2 cellular contexts compared by ENCODE assay signal in the genomic region with DNA sequence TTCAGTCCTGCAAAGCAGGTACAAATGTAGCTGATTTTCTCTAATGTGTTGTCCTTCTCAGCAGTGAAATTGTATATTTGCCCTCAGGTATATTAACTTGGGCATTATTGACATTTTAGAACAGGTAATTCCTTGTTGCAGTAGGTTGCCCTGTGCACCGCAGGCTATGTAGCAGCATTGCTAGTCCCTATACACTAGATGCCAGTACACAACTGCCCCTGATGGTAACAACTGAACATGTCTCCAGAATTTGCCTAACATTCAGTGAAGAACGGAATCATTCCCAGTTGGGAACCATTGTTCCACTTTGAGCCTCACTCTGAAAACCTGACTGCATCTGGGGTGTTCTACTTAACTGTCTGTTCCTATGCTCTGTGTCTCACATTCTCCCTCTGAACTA.
TF ChIP-seq lines count a peak whose summit lies in the region.

No MANE protein-coding gene starts in this region.

TF ChIP-seq in SK-N-SH treated with all-trans-retinoic acid at 6 μM for 48 hours, 23 proteins besides CTCF, POLR2A, EP300 and RAD21 (continued from another document):
- no peak for TF ChIP-seq RARB (CRISPR knock-in tag; IDR thresholded peaks at IDR 0.05)
- TF ChIP-seq, protein P1, sequence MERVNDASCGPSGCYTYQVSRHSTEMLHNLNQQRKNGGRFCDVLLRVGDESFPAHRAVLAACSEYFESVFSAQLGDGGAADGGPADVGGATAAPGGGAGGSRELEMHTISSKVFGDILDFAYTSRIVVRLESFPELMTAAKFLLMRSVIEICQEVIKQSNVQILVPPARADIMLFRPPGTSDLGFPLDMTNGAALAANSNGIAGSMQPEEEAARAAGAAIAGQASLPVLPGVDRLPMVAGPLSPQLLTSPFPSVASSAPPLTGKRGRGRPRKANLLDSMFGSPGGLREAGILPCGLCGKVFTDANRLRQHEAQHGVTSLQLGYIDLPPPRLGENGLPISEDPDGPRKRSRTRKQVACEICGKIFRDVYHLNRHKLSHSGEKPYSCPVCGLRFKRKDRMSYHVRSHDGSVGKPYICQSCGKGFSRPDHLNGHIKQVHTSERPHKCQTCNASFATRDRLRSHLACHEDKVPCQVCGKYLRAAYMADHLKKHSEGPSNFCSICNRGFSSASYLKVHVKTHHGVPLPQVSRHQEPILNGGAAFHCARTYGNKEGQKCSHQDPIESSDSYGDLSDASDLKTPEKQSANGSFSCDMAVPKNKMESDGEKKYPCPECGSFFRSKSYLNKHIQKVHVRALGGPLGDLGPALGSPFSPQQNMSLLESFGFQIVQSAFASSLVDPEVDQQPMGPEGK (CRISPR knock-in tag; IDR thresholded peaks at IDR 0.05; ENCODE audit: borderline replicate concordance) = no peak
- TF ChIP-seq, protein P2, sequence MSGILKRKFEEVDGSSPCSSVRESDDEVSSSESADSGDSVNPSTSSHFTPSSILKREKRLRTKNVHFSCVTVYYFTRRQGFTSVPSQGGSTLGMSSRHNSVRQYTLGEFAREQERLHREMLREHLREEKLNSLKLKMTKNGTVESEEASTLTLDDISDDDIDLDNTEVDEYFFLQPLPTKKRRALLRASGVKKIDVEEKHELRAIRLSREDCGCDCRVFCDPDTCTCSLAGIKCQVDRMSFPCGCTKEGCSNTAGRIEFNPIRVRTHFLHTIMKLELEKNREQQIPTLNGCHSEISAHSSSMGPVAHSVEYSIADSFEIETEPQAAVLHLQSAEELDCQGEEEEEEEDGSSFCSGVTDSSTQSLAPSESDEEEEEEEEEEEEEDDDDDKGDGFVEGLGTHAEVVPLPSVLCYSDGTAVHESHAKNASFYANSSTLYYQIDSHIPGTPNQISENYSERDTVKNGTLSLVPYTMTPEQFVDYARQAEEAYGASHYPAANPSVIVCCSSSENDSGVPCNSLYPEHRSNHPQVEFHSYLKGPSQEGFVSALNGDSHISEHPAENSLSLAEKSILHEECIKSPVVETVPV (CRISPR knock-in tag; IDR thresholded peaks at IDR 0.05) = no peak
- TF ChIP-seq TCF4 (CRISPR knock-in tag; IDR thresholded peaks at IDR 0.05; ENCODE audit: borderline replicate concordance) = no peak
- TF ChIP-seq ZFP30 (CRISPR knock-in tag; IDR thresholded peaks at IDR 0.05) = no peak
- no peak for TF ChIP-seq TOX (CRISPR knock-in tag; IDR thresholded peaks at IDR 0.05; ENCODE audit: borderline replicate concordance)
TF ChIP-seq in SK-N-SH treated with all-trans-retinoic acid at 6 μM for 48 hours: peak in this region for 0.

TF ChIP-seq in SK-N-SH, 30 proteins besides CTCF, POLR2A, EP300 and RAD21 (continued from another document):
- TF ChIP-seq MXI1 (IDR thresholded peaks at IDR 0.05; ENCODE audit: low read depth, low read length) (no peak), FOSL2 (IDR thresholded peaks at IDR 0.05; ENCODE audit: borderline replicate concordance, low read depth) (no peak), YY1 (IDR thresholded peaks at IDR 0.05; ENCODE audit: low read depth) (no peak), JUND (IDR thresholded peaks at IDR 0.05) (no peak), TAF1 (IDR thresholded peaks at IDR 0.05; ENCODE audit: borderline replicate concordance, low read depth, low read length) (no peak), GATA2 (CRISPR knock-in tag; IDR thresholded peaks at IDR 0.05) (no peak), RCOR1 (IDR thresholded peaks at IDR 0.05; ENCODE audit: low read length) (no peak), RFX5 (IDR thresholded peaks at IDR 0.05; ENCODE audit: low read length) (no peak), GABPA (IDR thresholded peaks at IDR 0.05; ENCODE audit: low read depth) (no peak), FOXM1 (IDR thresholded peaks at IDR 0.05; ENCODE audit: low read depth) (no peak)
- TF ChIP-seq, protein P3, sequence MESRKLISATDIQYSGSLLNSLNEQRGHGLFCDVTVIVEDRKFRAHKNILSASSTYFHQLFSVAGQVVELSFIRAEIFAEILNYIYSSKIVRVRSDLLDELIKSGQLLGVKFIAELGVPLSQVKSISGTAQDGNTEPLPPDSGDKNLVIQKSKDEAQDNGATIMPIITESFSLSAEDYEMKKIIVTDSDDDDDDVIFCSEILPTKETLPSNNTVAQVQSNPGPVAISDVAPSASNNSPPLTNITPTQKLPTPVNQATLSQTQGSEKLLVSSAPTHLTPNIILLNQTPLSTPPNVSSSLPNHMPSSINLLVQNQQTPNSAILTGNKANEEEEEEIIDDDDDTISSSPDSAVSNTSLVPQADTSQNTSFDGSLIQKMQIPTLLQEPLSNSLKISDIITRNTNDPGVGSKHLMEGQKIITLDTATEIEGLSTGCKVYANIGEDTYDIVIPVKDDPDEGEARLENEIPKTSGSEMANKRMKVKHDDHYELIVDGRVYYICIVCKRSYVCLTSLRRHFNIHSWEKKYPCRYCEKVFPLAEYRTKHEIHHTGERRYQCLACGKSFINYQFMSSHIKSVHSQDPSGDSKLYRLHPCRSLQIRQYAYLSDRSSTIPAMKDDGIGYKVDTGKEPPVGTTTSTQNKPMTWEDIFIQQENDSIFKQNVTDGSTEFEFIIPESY (IDR thresholded peaks at IDR 0.05; ENCODE audit: borderline replicate concordance, low read depth) = no peak
- TF ChIP-seq, protein P4, sequence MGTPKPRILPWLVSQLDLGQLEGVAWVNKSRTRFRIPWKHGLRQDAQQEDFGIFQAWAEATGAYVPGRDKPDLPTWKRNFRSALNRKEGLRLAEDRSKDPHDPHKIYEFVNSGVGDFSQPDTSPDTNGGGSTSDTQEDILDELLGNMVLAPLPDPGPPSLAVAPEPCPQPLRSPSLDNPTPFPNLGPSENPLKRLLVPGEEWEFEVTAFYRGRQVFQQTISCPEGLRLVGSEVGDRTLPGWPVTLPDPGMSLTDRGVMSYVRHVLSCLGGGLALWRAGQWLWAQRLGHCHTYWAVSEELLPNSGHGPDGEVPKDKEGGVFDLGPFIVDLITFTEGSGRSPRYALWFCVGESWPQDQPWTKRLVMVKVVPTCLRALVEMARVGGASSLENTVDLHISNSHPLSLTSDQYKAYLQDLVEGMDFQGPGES (IDR thresholded peaks at IDR 0.05; ENCODE audit: low read depth, low read length) = no peak
- TF ChIP-seq, protein P5, sequence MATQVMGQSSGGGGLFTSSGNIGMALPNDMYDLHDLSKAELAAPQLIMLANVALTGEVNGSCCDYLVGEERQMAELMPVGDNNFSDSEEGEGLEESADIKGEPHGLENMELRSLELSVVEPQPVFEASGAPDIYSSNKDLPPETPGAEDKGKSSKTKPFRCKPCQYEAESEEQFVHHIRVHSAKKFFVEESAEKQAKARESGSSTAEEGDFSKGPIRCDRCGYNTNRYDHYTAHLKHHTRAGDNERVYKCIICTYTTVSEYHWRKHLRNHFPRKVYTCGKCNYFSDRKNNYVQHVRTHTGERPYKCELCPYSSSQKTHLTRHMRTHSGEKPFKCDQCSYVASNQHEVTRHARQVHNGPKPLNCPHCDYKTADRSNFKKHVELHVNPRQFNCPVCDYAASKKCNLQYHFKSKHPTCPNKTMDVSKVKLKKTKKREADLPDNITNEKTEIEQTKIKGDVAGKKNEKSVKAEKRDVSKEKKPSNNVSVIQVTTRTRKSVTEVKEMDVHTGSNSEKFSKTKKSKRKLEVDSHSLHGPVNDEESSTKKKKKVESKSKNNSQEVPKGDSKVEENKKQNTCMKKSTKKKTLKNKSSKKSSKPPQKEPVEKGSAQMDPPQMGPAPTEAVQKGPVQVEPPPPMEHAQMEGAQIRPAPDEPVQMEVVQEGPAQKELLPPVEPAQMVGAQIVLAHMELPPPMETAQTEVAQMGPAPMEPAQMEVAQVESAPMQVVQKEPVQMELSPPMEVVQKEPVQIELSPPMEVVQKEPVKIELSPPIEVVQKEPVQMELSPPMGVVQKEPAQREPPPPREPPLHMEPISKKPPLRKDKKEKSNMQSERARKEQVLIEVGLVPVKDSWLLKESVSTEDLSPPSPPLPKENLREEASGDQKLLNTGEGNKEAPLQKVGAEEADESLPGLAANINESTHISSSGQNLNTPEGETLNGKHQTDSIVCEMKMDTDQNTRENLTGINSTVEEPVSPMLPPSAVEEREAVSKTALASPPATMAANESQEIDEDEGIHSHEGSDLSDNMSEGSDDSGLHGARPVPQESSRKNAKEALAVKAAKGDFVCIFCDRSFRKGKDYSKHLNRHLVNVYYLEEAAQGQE (IDR thresholded peaks at IDR 0.05; ENCODE audit: low read depth, low read length) = no peak
- TF ChIP-seq, protein P6, sequence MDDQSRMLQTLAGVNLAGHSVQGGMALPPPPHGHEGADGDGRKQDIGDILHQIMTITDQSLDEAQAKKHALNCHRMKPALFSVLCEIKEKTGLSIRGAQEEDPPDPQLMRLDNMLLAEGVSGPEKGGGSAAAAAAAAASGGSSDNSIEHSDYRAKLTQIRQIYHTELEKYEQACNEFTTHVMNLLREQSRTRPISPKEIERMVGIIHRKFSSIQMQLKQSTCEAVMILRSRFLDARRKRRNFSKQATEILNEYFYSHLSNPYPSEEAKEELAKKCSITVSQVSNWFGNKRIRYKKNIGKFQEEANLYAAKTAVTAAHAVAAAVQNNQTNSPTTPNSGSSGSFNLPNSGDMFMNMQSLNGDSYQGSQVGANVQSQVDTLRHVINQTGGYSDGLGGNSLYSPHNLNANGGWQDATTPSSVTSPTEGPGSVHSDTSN (IDR thresholded peaks at IDR 0.05) = no peak
- TF ChIP-seq, protein P7, sequence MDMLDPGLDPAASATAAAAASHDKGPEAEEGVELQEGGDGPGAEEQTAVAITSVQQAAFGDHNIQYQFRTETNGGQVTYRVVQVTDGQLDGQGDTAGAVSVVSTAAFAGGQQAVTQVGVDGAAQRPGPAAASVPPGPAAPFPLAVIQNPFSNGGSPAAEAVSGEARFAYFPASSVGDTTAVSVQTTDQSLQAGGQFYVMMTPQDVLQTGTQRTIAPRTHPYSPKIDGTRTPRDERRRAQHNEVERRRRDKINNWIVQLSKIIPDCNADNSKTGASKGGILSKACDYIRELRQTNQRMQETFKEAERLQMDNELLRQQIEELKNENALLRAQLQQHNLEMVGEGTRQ (IDR thresholded peaks at IDR 0.05; ENCODE audit: borderline replicate concordance, low read depth, low read length) = no peak
- TF ChIP-seq, protein P8, sequence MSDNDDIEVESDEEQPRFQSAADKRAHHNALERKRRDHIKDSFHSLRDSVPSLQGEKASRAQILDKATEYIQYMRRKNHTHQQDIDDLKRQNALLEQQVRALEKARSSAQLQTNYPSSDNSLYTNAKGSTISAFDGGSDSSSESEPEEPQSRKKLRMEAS (IDR thresholded peaks at IDR 0.05; ENCODE audit: low read depth) = no peak
